17 cellular contexts compared by ENCODE assay signal in genomic region chr1:91784191-91784590, GRCh38.
DNase-seq lines count a peak whose midpoint lies in the region; ATAC-seq and TF ChIP-seq lines count a peak whose summit lies in the region.
"Had no signal": no experiment of that assay in that cellular context is flagged by ENCODE, and none has a peak within 500 bp of the region (broad histone marks: within the 10 kb centered on the region; RNA-seq: fewer than 3 reads in every experiment).

No MANE protein-coding gene starts in this region.

- no peaks in the 10 kb centered on the region for H3K4me1 Mint-ChIP-seq in stimulated activated memory B cell treated with anti-CD40 and anti-IgM and Interleukin-4, amounts not matched to agents 10 μg/mL and 1 μg/mL and 100 μg/mL, for 72 hours

- intact Hi-C loops in prostate gland (cut with DNase I): no loop called here

- H3K4me1 ChIP-seq in prostate gland (replicated peaks): peaks cover 5% of the 10 kb centered on the region

- H3K4me3 ChIP-seq in prostate gland: no peak overlapping the region

- no peaks in the 10 kb centered on the region for H3K36me3 Mint-ChIP-seq in stimulated activated memory B cell treated with anti-CD40 and anti-IgM and Interleukin-4, amounts not matched to agents 10 μg/mL and 1 μg/mL and 100 μg/mL, for 72 hours

- no peak overlapping the region for H3K4me3 Mint-ChIP-seq in stimulated activated memory B cell treated with anti-CD40 and anti-IgM and Interleukin-4, amounts not matched to agents 10 μg/mL and 1 μg/mL and 100 μg/mL, for 72 hours
- H3K4me3 Mint-ChIP-seq: activated T-helper 17 cell treated with anti-CD3 and anti-CD28 coated beads, Interleukin-2, amount 50 U/mL, for 72 hours; stimulated activated naive CD8-positive, alpha-beta T cell treated with anti-CD3 and anti-CD28 coated beads, Interleukin-15, Interleukin-2, amounts not matched to agents 100 ng/mL and 50 ng/mL, for 24 hours had no signal

- no peaks in the 10 kb centered on the region for H3K27me3 ChIP-seq in prostate gland (replicated peaks; ENCODE audit: insufficient read depth)

- peaks cover 9% of the 10 kb centered on the region for H3K27me3 Mint-ChIP-seq in stimulated activated memory B cell treated with anti-CD40 and anti-IgM and Interleukin-4, amounts not matched to agents 10 μg/mL and 1 μg/mL and 100 μg/mL, for 72 hours
- H3K27me3 Mint-ChIP-seq: activated T-helper 17 cell treated with anti-CD3 and anti-CD28 coated beads, Interleukin-2, amount 50 U/mL, for 72 hours; stimulated activated naive CD8-positive, alpha-beta T cell treated with anti-CD3 and anti-CD28 coated beads, Interleukin-15, Interleukin-2, amounts not matched to agents 100 ng/mL and 50 ng/mL, for 24 hours had no signal

- H3K27ac Mint-ChIP-seq in stimulated activated memory B cell treated with anti-CD40 and anti-IgM and Interleukin-4, amounts not matched to agents 10 μg/mL and 1 μg/mL and 100 μg/mL, for 72 hours: no peak overlapping the region
- H3K27ac Mint-ChIP-seq: activated T-helper 17 cell treated with anti-CD3 and anti-CD28 coated beads, Interleukin-2, amount 50 U/mL, for 72 hours; stimulated activated naive CD8-positive, alpha-beta T cell treated with anti-CD3 and anti-CD28 coated beads, Interleukin-15, Interleukin-2, amounts not matched to agents 100 ng/mL and 50 ng/mL, for 24 hours had no signal

- no peaks in the 10 kb centered on the region for H3K36me3 ChIP-seq in prostate gland

- ATAC-seq in HG02623 (IDR thresholded peaks at IDR 0.05; ENCODE audit: unreplicated experiment) (peak; percentile 47), HG03565 (IDR thresholded peaks at IDR 0.05; ENCODE audit: unreplicated experiment) (peak; percentile 61)
- no peak for ATAC-seq in stimulated activated memory B cell treated with anti-CD40 and anti-IgM and Interleukin-4, amounts not matched to agents 10 μg/mL and 1 μg/mL and 100 μg/mL, for 72 hours
- ATAC-seq: activated T-helper 17 cell treated with anti-CD3 and anti-CD28 coated beads, Interleukin-2, amount 50 U/mL, for 72 hours; esophagus mucosa had no signal

- no peak for TF ChIP-seq POLR2A in prostate gland (IDR thresholded peaks at IDR 0.05)

- TF ChIP-seq CTCF in GM13976 (IDR thresholded peaks at IDR 0.05; ENCODE audit: borderline replicate concordance, control extremely low read depth, extremely low read depth, insufficient read depth, missing control alignments) (no peak), prostate gland (IDR thresholded peaks at IDR 0.05) (no peak)

- H3K9me3 Mint-ChIP-seq in stimulated activated memory B cell treated with anti-CD40 and anti-IgM and Interleukin-4, amounts not matched to agents 10 μg/mL and 1 μg/mL and 100 μg/mL, for 72 hours: no peaks in the 10 kb centered on the region
- H3K9me3 Mint-ChIP-seq: activated T-helper 17 cell treated with anti-CD3 and anti-CD28 coated beads, Interleukin-2, amount 50 U/mL, for 72 hours; stimulated activated naive CD8-positive, alpha-beta T cell treated with anti-CD3 and anti-CD28 coated beads, Interleukin-15, Interleukin-2, amounts not matched to agents 100 ng/mL and 50 ng/mL, for 24 hours had no signal

- WGBS in prostate gland: 94% methylated on average over 3 of the region's 3 CpGs

- in situ Hi-C loops in GM13976 (cut with MboI; ENCODE audit: low sequenced_read_pairs, unreplicated experiment): no loop called here

- peak overlapping the region; percentile 52 to 64 for H3K27ac ChIP-seq in prostate gland

- DNase-seq in GM13976 (ENCODE audit: low spot score): peak; percentile 27
- no peak for DNase-seq in prostate gland (ENCODE audit: low spot score)
- DNase-seq in activated CD4-positive, CD25-positive, alpha-beta regulatory T cell treated with anti-CD3 and anti-CD28 coated beads, Interleukin-2, amount 50 U/mL, for 72 hours: no peak
- no peak for DNase-seq in Ammon's horn (ENCODE audit: low spot score)
- DNase-seq in retina: no peak
- DNase-seq: activated CD4-positive, alpha-beta T cell treated with anti-CD3 and anti-CD28 coated beads, Interleukin-2, amount 50 U/mL, for 4 hours; aorta; Calu3; cortex of kidney; GF-D8; SIG-M5 had no signal

- H3K9me3 ChIP-seq in prostate gland: no peaks in the 10 kb centered on the region
